ENCODE assay signal across 1 cellular context in genomic region chr16:23478566-23478965, GRCh38.
TF ChIP-seq lines count a peak whose summit lies in the region.

No MANE protein-coding gene starts in this region.

TF ChIP-seq in GM12878, 131 proteins besides CTCF, POLR2A, EP300 and RAD21 (continued from another document):
- TF ChIP-seq FOS (IDR thresholded peaks at IDR 0.05; ENCODE audit: borderline replicate concordance, extremely low read depth, insufficient read length): no peak
- no peak for TF ChIP-seq NR2F1 (conservative IDR thresholded peaks at IDR 0.05)
- TF ChIP-seq CHD1 (IDR thresholded peaks at IDR 0.05; ENCODE audit: low read depth, low read length): no peak
- TF ChIP-seq KLF5 (IDR thresholded peaks at IDR 0.05; ENCODE audit: partially characterized antibody): no peak
- TF ChIP-seq ZBED1 (IDR thresholded peaks at IDR 0.05; ENCODE audit: borderline replicate concordance): no peak
- TF ChIP-seq WRNIP1 (IDR thresholded peaks at IDR 0.05; ENCODE audit: borderline replicate concordance, low read depth, low read length): no peak
- TF ChIP-seq KAT2A (conservative IDR thresholded peaks at IDR 0.05; ENCODE audit: control insufficient read depth, low read depth, low read length): no peak
- TF ChIP-seq SIX5 (IDR thresholded peaks at IDR 0.05; ENCODE audit: low read depth, low read length, severe bottlenecking): no peak
- TF ChIP-seq IRF5 (IDR thresholded peaks at IDR 0.05; ENCODE audit: borderline replicate concordance): no peak
- no peak for TF ChIP-seq YY1 (IDR thresholded peaks at IDR 0.05; ENCODE audit: low read depth, low read length)
- TF ChIP-seq GATAD2B (conservative IDR thresholded peaks at IDR 0.05; ENCODE audit: low read depth): no peak
